In genomic region chr16:68310441-68311315, GRCh38 we compare ENCODE assay signal across 1 cellular context.
TF ChIP-seq lines count a peak whose summit lies in the region.

PRMT7 (plus strand) TSS chr16:68311019; CDS start chr16:68315980, 4,961 bp downstream.
SLC7A6OS (minus strand) TSS chr16:68310946; CDS start chr16:68310926, 20 bp downstream.

TF ChIP-seq in SK-N-SH, 30 proteins besides CTCF, POLR2A, EP300 and RAD21 (continued from another document):
- TF ChIP-seq GATA2 (CRISPR knock-in tag; IDR thresholded peaks at IDR 0.05) (no peak), MXI1 (IDR thresholded peaks at IDR 0.05; ENCODE audit: low read depth, low read length) (peak; percentile 89), PBX3 (IDR thresholded peaks at IDR 0.05) (0 out of 2 replicates have a peak, but pooled peaks have one; percentile 2), REST (IDR thresholded peaks at IDR 0.05; ENCODE audit: low read depth, low read length) (peak; percentile 18; the same call in 1 of the 2 replicates)
